In the genomic region with DNA sequence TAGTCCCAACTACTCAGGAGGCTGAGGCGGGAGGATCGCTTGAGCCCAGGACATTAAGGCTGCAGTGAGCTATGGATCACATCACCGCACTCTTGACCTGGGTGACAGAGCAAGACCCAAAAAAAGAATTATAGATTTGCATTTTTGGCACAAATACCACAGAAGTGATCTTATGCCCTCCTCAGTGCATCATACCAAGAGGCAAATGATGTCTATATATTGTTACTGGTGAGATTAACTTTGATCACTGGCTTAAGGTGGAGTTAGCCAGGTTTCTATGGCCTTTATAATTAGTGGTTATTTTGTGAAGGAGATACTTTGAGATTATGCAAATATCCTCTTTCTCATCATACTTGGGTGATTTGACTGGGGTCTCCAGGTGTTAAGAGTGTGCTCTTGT, we compare ENCODE assay signal across 24 cellular contexts. TPM values are rescaled to one million over a fixed set of nuclear protein-coding genes. Genes with fewer than 3 reads are reported as not detected.
"Had no signal": no experiment of that assay in that cellular context is flagged by ENCODE, and none has a peak within 500 bp of the region (broad histone marks: within the 10 kb centered on the region; RNA-seq: fewer than 3 reads in every experiment).

No MANE protein-coding gene starts in this region.

- H3K36me3 Mint-ChIP-seq: activated naive CD4-positive, alpha-beta T cell treated with anti-CD3 and anti-CD28 coated beads, Interleukin-2, amount 10 ng/mL, durations not matched to agents 7 days and 5 days had no signal

- H3K4me1 Mint-ChIP-seq: activated naive CD4-positive, alpha-beta T cell treated with anti-CD3 and anti-CD28 coated beads, Interleukin-2, amount 10 ng/mL, durations not matched to agents 7 days and 5 days had no signal

- H3K4me3 Mint-ChIP-seq: activated CD4-positive, alpha-beta memory T cell treated with anti-CD3 and anti-CD28 coated beads, Interleukin-2, amount 10 ng/mL, durations not matched to agents 7 days and 5 days; activated CD4-positive, alpha-beta T cell treated with anti-CD3 and anti-CD28 coated beads, Interleukin-2, amount 10 ng/mL, durations not matched to agents 24 days and 14 days; activated naive CD4-positive, alpha-beta T cell treated with anti-CD3 and anti-CD28 coated beads, Interleukin-2, amount 10 ng/mL, durations not matched to agents 7 days and 5 days; activated T-cell treated with anti-CD3 and anti-CD28 coated beads, Interleukin-2, amount 50 U/mL, for 72 hours; endodermal cell; nephron progenitor cell had no signal

- H3K9me3 ChIP-seq: colonic mucosa, pancreas, upper lobe of left lung had no signal

- H3K9me3 Mint-ChIP-seq: activated CD4-positive, alpha-beta memory T cell treated with anti-CD3 and anti-CD28 coated beads, Interleukin-2, amount 10 ng/mL, durations not matched to agents 7 days and 5 days; activated CD4-positive, alpha-beta T cell treated with anti-CD3 and anti-CD28 coated beads, Interleukin-2, amount 10 ng/mL, durations not matched to agents 24 days and 14 days; activated naive CD4-positive, alpha-beta T cell treated with anti-CD3 and anti-CD28 coated beads, Interleukin-2, amount 10 ng/mL, durations not matched to agents 7 days and 5 days; activated T-cell treated with anti-CD3 and anti-CD28 coated beads, Interleukin-2, amount 50 U/mL, for 72 hours; endodermal cell; nephron progenitor cell had no signal

- H3K27ac Mint-ChIP-seq: activated CD4-positive, alpha-beta memory T cell treated with anti-CD3 and anti-CD28 coated beads, Interleukin-2, amount 10 ng/mL, durations not matched to agents 7 days and 5 days; activated CD4-positive, alpha-beta T cell treated with anti-CD3 and anti-CD28 coated beads, Interleukin-2, amount 10 ng/mL, durations not matched to agents 24 days and 14 days; activated naive CD4-positive, alpha-beta T cell treated with anti-CD3 and anti-CD28 coated beads, Interleukin-2, amount 10 ng/mL, durations not matched to agents 7 days and 5 days; activated T-cell treated with anti-CD3 and anti-CD28 coated beads, Interleukin-2, amount 50 U/mL, for 72 hours; endodermal cell; nephron progenitor cell had no signal

- H3K4me3 ChIP-seq: colonic mucosa, pancreas, upper lobe of left lung had no signal

- H3K27ac ChIP-seq: colonic mucosa, epithelial cell of prostate, pancreas had no signal

- ATAC-seq: activated CD4-positive, CD25-positive, alpha-beta regulatory T cell treated with anti-CD3 and anti-CD28 coated beads, Interleukin-2, amount 50 U/mL, for 24 hours; activated T-cell treated with anti-CD3 and anti-CD28 coated beads, Interleukin-2, amount 50 U/mL, for 72 hours; left ventricle myocardium superior; pancreas; right cardiac atrium had no signal

- H3K27me3 Mint-ChIP-seq: activated CD4-positive, alpha-beta memory T cell treated with anti-CD3 and anti-CD28 coated beads, Interleukin-2, amount 10 ng/mL, durations not matched to agents 7 days and 5 days had no signal

- H3K27me3 ChIP-seq: colonic mucosa, pancreas, upper lobe of left lung had no signal

- DNase-seq: activated CD4-positive, alpha-beta memory T cell treated with anti-CD3 and anti-CD28 coated beads, Interleukin-2, amount 10 ng/mL, durations not matched to agents 7 days and 5 days; activated CD4-positive, alpha-beta T cell treated with anti-CD3 and anti-CD28 coated beads, Interleukin-2, amount 10 ng/mL, durations not matched to agents 24 days and 14 days; activated effector memory CD4-positive, alpha-beta T cell treated with anti-CD3 and anti-CD28 coated beads, Interleukin-2, amount 50 U/mL, for 16 hours; activated naive CD4-positive, alpha-beta T cell treated with anti-CD3 and anti-CD28 coated beads, Interleukin-2, amount 10 ng/mL, durations not matched to agents 7 days and 5 days; activated T-cell treated with anti-CD3 and anti-CD28 coated beads, Interleukin-2, amount 50 U/mL, for 72 hours; amygdala; colonic mucosa; endodermal cell; hippocampal formation; left ventricle myocardium superior; nephron progenitor cell; pancreas; right cardiac atrium; stimulated activated CD4-positive, alpha-beta T cell treated with anti-CD3 and anti-CD28 coated beads, Interleukin-4, amount 100 ng/mL, for 24 hours; stimulated activated naive CD4-positive, alpha-beta T cell treated with Interleukin-2 at 50 U/mL for 16 hours; upper lobe of left lung had no signal

- H3K4me1 ChIP-seq: colonic mucosa, pancreas had no signal

- H3K36me3 ChIP-seq: colonic mucosa, pancreas had no signal

RNA-seq across cellular contexts. Expression of a gene that starts 22.1 kb away (rescaled TPM):
- total RNA-seq: activated CD4-positive, alpha-beta memory T cell treated with anti-CD3 and anti-CD28 coated beads, Interleukin-2, amount 10 ng/mL, durations not matched to agents 7 days and 5 days; activated CD4-positive, alpha-beta T cell treated with anti-CD3 and anti-CD28 coated beads, Interleukin-2, amount 10 ng/mL, durations not matched to agents 24 days and 14 days; activated T-cell treated with anti-CD3 and anti-CD28 coated beads, Interleukin-2, amount 50 U/mL, for 72 hours; bronchial epithelial cell; colonic mucosa; left ventricle myocardium superior; mononuclear cell; myocyte; pulmonary artery endothelial cell; right cardiac atrium; subcutaneous adipose tissue; T-helper 2 cell treated with Interferon-gamma antibody and Interleukin-4, amounts not matched to agents 100 ng/mL and 5 ng/mL, for 36 hours had no signal

RNA-seq across cellular contexts. Expression of a gene that starts 47.5 kb away (rescaled TPM):
- total RNA-seq: pulmonary artery endothelial cell had no signal
